Comparison of ENCODE assay signal across 25 cellular contexts in the genomic region with DNA sequence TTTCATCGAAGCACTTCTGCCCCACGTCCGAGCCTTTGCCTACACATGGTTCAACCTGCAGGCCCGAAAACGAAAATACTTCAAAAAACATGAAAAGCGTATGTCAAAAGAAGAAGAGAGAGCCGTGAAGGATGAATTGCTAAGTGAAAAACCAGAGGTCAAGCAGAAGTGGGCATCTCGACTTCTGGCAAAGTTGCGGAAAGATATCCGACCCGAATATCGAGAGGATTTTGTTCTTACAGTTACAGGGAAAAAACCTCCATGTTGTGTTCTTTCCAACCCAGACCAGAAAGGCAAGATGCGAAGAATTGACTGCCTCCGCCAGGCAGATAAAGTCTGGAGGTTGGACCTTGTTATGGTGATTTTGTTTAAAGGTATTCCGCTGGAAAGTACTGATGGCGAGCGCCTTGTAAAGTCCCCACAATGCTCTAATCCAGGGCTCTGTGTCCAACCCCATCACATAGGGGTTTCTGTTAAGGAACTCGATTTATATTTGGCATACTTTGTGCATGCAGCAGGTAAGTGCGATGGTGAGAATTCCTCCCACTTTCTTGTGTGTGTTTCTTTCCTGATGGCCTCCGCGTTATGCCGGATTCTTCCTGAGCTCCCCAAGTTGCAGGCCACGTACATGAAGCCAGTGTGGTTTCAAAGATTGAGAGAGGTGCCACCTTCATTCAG. TPM values are rescaled to one million over a fixed set of nuclear protein-coding genes. Genes with fewer than 3 reads are reported as not detected.
DNase-seq lines count a peak whose midpoint lies in the region; ATAC-seq, FAIRE-seq and TF ChIP-seq lines count a peak whose summit lies in the region.
"Had no signal": no experiment of that assay in that cellular context is flagged by ENCODE, and none has a peak within 500 bp of the region (broad histone marks: within the 10 kb centered on the region; RNA-seq: fewer than 3 reads in every experiment).

No MANE protein-coding gene starts in this region.

- H3K27me3 ChIP-seq in Panc1 (ENCODE audit: control insufficient read depth, insufficient read depth, low read length): no peaks in the 10 kb centered on the region
- H3K27me3 ChIP-seq in prostate gland (replicated peaks; ENCODE audit: insufficient read depth): no peaks in the 10 kb centered on the region
- no peaks in the 10 kb centered on the region for H3K27me3 ChIP-seq in thyroid gland
- no peaks in the 10 kb centered on the region for H3K27me3 ChIP-seq in small intestine (ENCODE audit: control insufficient read depth in 2 of 2, insufficient read depth in 2 of 2, low read length in 2 of 2)
- no peaks in the 10 kb centered on the region for H3K27me3 ChIP-seq in osteoblast (ENCODE audit: insufficient read depth, low read length)

- no TSS peak for BruUV-seq in Panc1 (replicated peaks; lab: Mats Ljungman, UMichigan)

- no peak for TF ChIP-seq POLR2A in prostate gland (IDR thresholded peaks at IDR 0.05)
- no peak for TF ChIP-seq POLR2A in thyroid gland (IDR thresholded peaks at IDR 0.05)

- 92% methylated on average over 23 of the region's 23 CpGs for WGBS in prostate gland
- 92 to 94% methylated on average over 23 of the region's 23 CpGs for WGBS in thyroid gland, 2 donors
- 94 to 97% (median 96%) methylated on average over 23 of the region's 23 CpGs for WGBS in small intestine, 3 donors

- ATAC-seq in Panc1: no peak
- ATAC-seq: activated CD8-positive, alpha-beta T cell treated with anti-CD3 and anti-CD28 coated beads for 36 hours; activated T-cell treated with anti-CD3 and anti-CD28 coated beads, Interleukin-2, amount 50 U/mL, for 72 hours; lower lobe of right lung; naive thymus-derived CD8-positive, alpha-beta T cell; T-helper 17 cell had no signal

- CTCF ChIA-PET in Panc1 (lab: Charles Lee): interaction anchor here (0.5 kb wide), 1 partner anchor 426 kb away, joined by 9 read pairs; no protein-coding TSS in a partner anchor

- FAIRE-seq in small intestine (lab: Jason Lieb, UNC): no peak
- FAIRE-seq: bronchial epithelial cell, GM19239 had no signal

- H3K4me1 ChIP-seq in Panc1 (ENCODE audit: control insufficient read depth, insufficient read depth, low read length) (peaks cover 60% of the 10 kb centered on the region), prostate gland (replicated peaks) (no peaks in the 10 kb centered on the region), thyroid gland (peaks cover 43 to 59% of the 10 kb centered on the region in 2 donors), small intestine (ENCODE audit: control insufficient read depth in 2 of 2, insufficient read depth in 1 of 2, low read depth in 1 of 2, low read length in 1 of 2) (peaks cover 0 to 4% of the 10 kb centered on the region in 2 donors), osteoblast (ENCODE audit: insufficient read depth, low read length) (peaks cover 13% of the 10 kb centered on the region)
- H3K4me1 ChIP-seq: Caco-2 had no signal

- TF ChIP-seq CTCF in Panc1 (IDR thresholded peaks at IDR 0.05) (no peak), prostate gland (IDR thresholded peaks at IDR 0.05) (no peak), thyroid gland (IDR thresholded peaks at IDR 0.05) (no peak), osteoblast (IDR thresholded peaks at IDR 0.05; ENCODE audit: extremely low read depth, low read depth, low read length) (no peak)

- intact Hi-C loops in Panc1 (cut with micrococcal nuclease; ENCODE audit: unreplicated experiment) (loop anchor here (10.0 kb wide), 1 partner anchor 246 kb away; no protein-coding TSS in a partner anchor), prostate gland (cut with DNase I) (loop anchor here (5.0 to 10.0 kb wide), 2 partner anchors 39 to 366 kb away; no protein-coding TSS in a partner anchor), thyroid gland (cut with DNase I) (no loop called here)

- no peak for DNase-seq in Panc1 (ENCODE audit: low read depth, low spot score)
- DNase-seq in prostate gland (ENCODE audit: low spot score): no peak
- DNase-seq in thyroid gland: no peak
- no peak for DNase-seq in small intestine
- no peak for DNase-seq in osteoblast (ENCODE audit: insufficient read length, low spot score, missing footprints)
- no peak for DNase-seq in stimulated activated CD4-positive, alpha-beta T cell treated with anti-CD3 and anti-CD28 coated beads, Interleukin-1b, Interleukin-23, amount 100 ng/mL, for 48 hours
- DNase-seq: activated CD4-positive, CD25-positive, alpha-beta regulatory T cell; activated CD8-positive, alpha-beta T cell treated with anti-CD3 and anti-CD28 coated beads for 36 hours; activated naive CD8-positive, alpha-beta T cell treated with anti-CD3 and anti-CD28 coated beads for 36 hours; activated T-cell treated with anti-CD3 and anti-CD28 coated beads, Interleukin-2, amount 50 U/mL, for 72 hours; AML-193; Caco-2; glutamatergic neuron; HCEC 1CT; lower lobe of right lung; naive thymus-derived CD8-positive, alpha-beta T cell; NCI-H1694 treated with DMSO at 0.1 percent for 48 hours; NCI-H446 treated with DMSO at 0.1 percent for 48 hours; stimulated activated naive CD4-positive, alpha-beta T cell treated with Interleukin-2 at 50 U/mL for 16 hours; T-helper 17 cell had no signal

- no peak overlapping the region for H3K4me2 ChIP-seq in osteoblast (ENCODE audit: insufficient read depth, low read length)

- H2AFZ ChIP-seq in osteoblast (ENCODE audit: low read length): no peak overlapping the region

- in situ Hi-C loops in Panc1 (cut with HindIII; ENCODE audit: low pct_unique_long_range_greater_than_20kb, low sequenced_read_pairs): no loop called here

- H4K20me1 ChIP-seq in osteoblast (ENCODE audit: insufficient read depth, low read length): no peaks in the 10 kb centered on the region

- POLR2A ChIA-PET in Panc1 (lab: Charles Lee): no interaction called here

- H3K27ac ChIP-seq in Panc1 (ENCODE audit: low read length) (peak overlapping the region; percentile 36; the same call in 1 of the 2 replicates), cingulate gyrus (ENCODE audit: low read depth, low read length) (peak overlapping the region; percentile 82), prostate gland (peak overlapping the region; percentile 51 to 97), thyroid gland (peak overlapping the region; percentile 97 to 99 (median 97)), small intestine (ENCODE audit: low read depth in 1 of 2, low read length in 1 of 2) (no peak overlapping the region), osteoblast (ENCODE audit: low read depth, low read length) (no peak overlapping the region)
- H3K27ac ChIP-seq: HL-60, SJSA1 had no signal

- H3K79me2 ChIP-seq in osteoblast (ENCODE audit: insufficient read depth, low read length): peaks cover 30% of the 10 kb centered on the region

- H3K9me3 ChIP-seq in Panc1 (ENCODE audit: control insufficient read depth, insufficient read depth, low read depth, low read length) (no peaks in the 10 kb centered on the region), prostate gland (no peaks in the 10 kb centered on the region), thyroid gland (no peaks in the 10 kb centered on the region), small intestine (ENCODE audit: control insufficient read depth, low read depth) (no peaks in the 10 kb centered on the region), osteoblast (ENCODE audit: low read depth, low read length) (no peaks in the 10 kb centered on the region)
- H3K9me3 ChIP-seq: Caco-2, lower lobe of right lung, SJSA1 had no signal

- no peaks in the 10 kb centered on the region; the same call in 1 of the 2 replicates for H3K36me3 ChIP-seq in Panc1 (ENCODE audit: control insufficient read depth, insufficient read depth, low read length)
- H3K36me3 ChIP-seq in prostate gland: peaks cover 0 to 6% of the 10 kb centered on the region in 2 donors
- peaks cover 0 to 6% of the 10 kb centered on the region in 2 donors for H3K36me3 ChIP-seq in thyroid gland
- no peaks in the 10 kb centered on the region for H3K36me3 ChIP-seq in small intestine (ENCODE audit: control insufficient read depth in 2 of 2, insufficient read depth in 2 of 2, low read length in 2 of 2)
- H3K36me3 ChIP-seq in osteoblast (ENCODE audit: insufficient read depth, low read length): peaks cover 7% of the 10 kb centered on the region
- H3K36me3 ChIP-seq: SJSA1 had no signal

- H3K4me3 ChIP-seq in Panc1 (ENCODE audit: low read depth in 2 of 2, low read length in 2 of 2) (no peak overlapping the region), prostate gland (no peak overlapping the region), thyroid gland (replicated peaks in 1 of 3) (no peak overlapping the region), small intestine (ENCODE audit: low read depth in 1 of 2, low read length in 2 of 2) (no peak overlapping the region), osteoblast (ENCODE audit: insufficient read depth, low read length) (no peak overlapping the region)
- H3K4me3 ChIP-seq: SJSA1 had no signal

RNA-seq across cellular contexts. Expression of a gene that starts 5.9 kb away (rescaled TPM):
- total RNA-seq in Panc1 (2021; ENCODE audit: unreplicated experiment) (20.9 TPM), prostate gland (10 to 100 TPM; 61.4 to 86.3 TPM), thyroid gland (100 to 1,000 TPM; 105 to 149 (median 118) TPM), osteoblast (7.2 and 8.0 TPM in 2 replicates)
- polyA plus RNA-seq in Panc1 (2012; ENCODE audit: insufficient read length): 6.6 TPM
- polyA plus RNA-seq in small intestine: 1 to 10 TPM; 1.6 to 9.7 (median 2.5) TPM

Comparison
In these comparisons a context has a peak if more than half of its experiments do, and no peak if none do; other contexts are left out.
1. H3K27ac ChIP-seq: peak in Panc1 (single experiment), cingulate gyrus (single experiment), prostate gland (2 of 2) and thyroid gland (3 of 3); none in small intestine (0 of 2) and osteoblast (single experiment).